In the genomic region with DNA sequence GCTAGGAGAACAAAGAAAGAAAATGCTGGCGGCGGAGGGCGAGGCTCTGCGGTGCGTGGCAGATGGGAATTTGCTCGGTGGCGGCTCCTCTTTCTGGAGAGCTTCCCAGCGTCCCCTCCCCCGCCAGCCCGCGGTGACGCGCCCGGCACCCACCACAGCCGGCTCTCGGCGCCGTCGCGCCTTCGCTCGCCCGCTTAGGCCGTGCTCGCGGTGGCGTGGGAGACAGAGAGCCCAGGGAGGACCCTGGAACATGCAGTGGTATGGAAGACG, we compare ENCODE assay signal across 8 cellular contexts. TPM values are rescaled to one million over a fixed set of nuclear protein-coding genes. Genes with fewer than 3 reads are reported as not detected.
A peak's percentile ranks its signal among the peaks of the same experiment; 100 is the strongest.
DNase-seq lines count a peak whose midpoint lies in the region; ATAC-seq and TF ChIP-seq lines count a peak whose summit lies in the region.

No MANE protein-coding gene starts in this region.

- peaks cover 5% of the 10 kb centered on the region for H3K23me2 ChIP-seq in H9 (ENCODE audit: insufficient read length, low read depth, low read length, poor library complexity, severe bottlenecking)

- TF ChIP-seq CTCF in H9 (conservative IDR thresholded peaks at IDR 0.05): no peak
- no peak for TF ChIP-seq CTCF in cardiac muscle cell (IDR thresholded peaks at IDR 0.05; ENCODE audit: low read depth, low read length)
- no peak for TF ChIP-seq CTCF in omental fat pad (IDR thresholded peaks at IDR 0.05)

- H4K20me1 ChIP-seq in H9 (ENCODE audit: control insufficient read depth, insufficient read depth, insufficient read length): no peaks in the 10 kb centered on the region

- H3K27me3 ChIP-seq in H9 (ENCODE audit: insufficient read depth, low read length): no peaks in the 10 kb centered on the region
- no peaks in the 10 kb centered on the region for H3K27me3 ChIP-seq in cardiac muscle cell
- H3K27me3 ChIP-seq in aorta (ENCODE audit: control insufficient read depth in 1 of 2, insufficient read depth in 2 of 2, low read length in 1 of 2): no peaks in the 10 kb centered on the region

- no peak overlapping the region for H3K4ac ChIP-seq in H9 (ENCODE audit: low read depth, low read length)

- no peak overlapping the region for H3K23ac ChIP-seq in H9 (ENCODE audit: insufficient read length, low read depth, low read length)

- H3K4me2 ChIP-seq in H9 (ENCODE audit: insufficient read depth, insufficient read length, low read length): peak overlapping the region; percentile 68

- H2BK5ac ChIP-seq in H9 (ENCODE audit: insufficient read length, low read length): no peak overlapping the region

- peaks cover 12 to 13% of the 10 kb centered on the region in 2 experiments for H3K4me1 Mint-ChIP-seq in H9
- H3K4me1 Mint-ChIP-seq in activated naive CD8-positive, alpha-beta T cell treated with anti-CD3 and anti-CD28 coated beads, Interleukin-2, amount 50 U/mL, for 24 hours: peaks cover 54% of the 10 kb centered on the region

- H3K27me3 Mint-ChIP-seq in H9 (ENCODE audit: low read depth): peaks cover 6% of the 10 kb centered on the region
- no peaks in the 10 kb centered on the region for H3K27me3 Mint-ChIP-seq in activated naive CD8-positive, alpha-beta T cell treated with anti-CD3 and anti-CD28 coated beads, Interleukin-2, amount 50 U/mL, for 24 hours

- no peaks in the 10 kb centered on the region for H3K9me3 ChIP-seq in H9 (ENCODE audit: control insufficient read depth, low read depth, low read length)
- H3K9me3 ChIP-seq in cardiac muscle cell (ENCODE audit: low read depth): no peaks in the 10 kb centered on the region
- no peaks in the 10 kb centered on the region for H3K9me3 ChIP-seq in aorta (ENCODE audit: control insufficient read depth, low read length)

- intact Hi-C loops in aorta (cut with DNase I): loop anchor here in 1 of 2 donors (10.0 kb wide), 1 partner anchor 353 kb away; a partner anchor contains a TSS

- H3K36me3 ChIP-seq in cardiac muscle cell: no peaks in the 10 kb centered on the region
- H3K36me3 ChIP-seq in aorta (ENCODE audit: control insufficient read depth in 1 of 2, insufficient read depth in 2 of 2, low read length in 1 of 2): no peaks in the 10 kb centered on the region

- H3K79me1 ChIP-seq in H9 (ENCODE audit: insufficient read depth, low read depth, low read length, poor library complexity, severe bottlenecking): no peaks in the 10 kb centered on the region

- no peak overlapping the region for H3T11ph ChIP-seq in H9 (ENCODE audit: low read length)

- no peak overlapping the region for H3K56ac ChIP-seq in H9 (ENCODE audit: insufficient read length, low read depth, low read length)

- no peak overlapping the region for H2AFZ ChIP-seq in H9 (ENCODE audit: low read length)

- H3K36me3 Mint-ChIP-seq in H9 (ENCODE audit: insufficient read depth in 1 of 3, low read depth in 3 of 3): no peaks in the 10 kb centered on the region; a peak in 1 of 7 replicates
- H3K36me3 Mint-ChIP-seq in activated naive CD8-positive, alpha-beta T cell treated with anti-CD3 and anti-CD28 coated beads, Interleukin-2, amount 50 U/mL, for 24 hours (ENCODE audit: low read depth): peaks cover 6% of the 10 kb centered on the region

- H3K27ac ChIP-seq in H9 (ENCODE audit: insufficient read length, low read depth, low read length) (no peak overlapping the region), cardiac muscle cell (peak overlapping the region; percentile 84), aorta (ENCODE audit: low read depth in 1 of 2, low read length in 2 of 2) (peak overlapping the region; percentile 88 to 89)

- DNase-seq in ELF-1 (ENCODE audit: low read depth, low spot score) (peak; percentile 67), H9 (no peak), NCI-H2171 (lab: John Stamatoyannopoulos, UW) (peak; percentile 44), cardiac muscle cell (ENCODE audit: low read depth in 1 of 2, low spot score in 1 of 2) (peak; percentile 68 to 78), omental fat pad (ENCODE audit: low spot score) (no peak), aorta (peak; percentile 68 to 89), cerebellar nuclear complex (lab: John Stamatoyannopoulos, UW) (no peak)
- peak; percentile 64 for DNase-seq in activated naive CD8-positive, alpha-beta T cell treated with anti-CD3 and anti-CD28 coated beads, Interleukin-2, amount 50 U/mL, for 24 hours

- H3K9ac ChIP-seq in H9 (ENCODE audit: extremely low read depth, insufficient read length, low read length): peak overlapping the region; percentile 15

- H3K14ac ChIP-seq in H9 (ENCODE audit: insufficient read depth, low read length): peak overlapping the region; percentile 67; the same call in 1 of the 2 replicates

- H3K9me3 Mint-ChIP-seq in H9: no peaks in the 10 kb centered on the region
- no peaks in the 10 kb centered on the region for H3K9me3 Mint-ChIP-seq in activated naive CD8-positive, alpha-beta T cell treated with anti-CD3 and anti-CD28 coated beads, Interleukin-2, amount 50 U/mL, for 24 hours

- H4K5ac ChIP-seq in H9 (ENCODE audit: insufficient read length, low read depth, low read length): no peak overlapping the region

- H3K4me3 ChIP-seq in cardiac muscle cell (peak overlapping the region; percentile 88), aorta (ENCODE audit: low read length in 2 of 2) (peak overlapping the region; percentile 89 to 96)

- H2BK120ac ChIP-seq in H9 (ENCODE audit: low read depth, low read length, poor library complexity, severe bottlenecking): no peak overlapping the region

- H3K27ac Mint-ChIP-seq in H9: peak overlapping the region; percentile 60 to 95 (median 75); a peak in 4 of 7 replicates
- H3K27ac Mint-ChIP-seq in activated naive CD8-positive, alpha-beta T cell treated with anti-CD3 and anti-CD28 coated beads, Interleukin-2, amount 50 U/mL, for 24 hours: peak overlapping the region; percentile 75

- H4K8ac ChIP-seq in H9 (replicated peaks; ENCODE audit: insufficient read length, low read depth, low read length): no peak overlapping the region

- ATAC-seq in activated naive CD8-positive, alpha-beta T cell treated with anti-CD3 and anti-CD28 coated beads, Interleukin-2, amount 50 U/mL, for 24 hours: peak; percentile 31
- ATAC-seq in omental fat pad (ENCODE audit: low FRiP score) (peak; percentile 74), aorta (ENCODE audit: low FRiP score) (peak; percentile 82)

- no peak overlapping the region for H2BK15ac ChIP-seq in H9 (ENCODE audit: low read depth, low read length)

- H2AK5ac ChIP-seq in H9 (ENCODE audit: insufficient read length, low read length): no peak overlapping the region

- no peak overlapping the region for H3K18ac ChIP-seq in H9 (ENCODE audit: insufficient read length, low read depth, low read length)

- no peak overlapping the region for H2BK12ac ChIP-seq in H9 (ENCODE audit: insufficient read length, low read depth, low read length)

- H4K91ac ChIP-seq in H9 (ENCODE audit: insufficient read length, low read depth, low read length): no peak overlapping the region

- no CpG with 5 or more reads among the region's 28 CpGs for WGBS in H9 (ENCODE audit: extremely low coverage, insufficient read length, low lambda C conversion rate)
- 0 to 1% methylated on average over 14 to 28 of the region's 28 CpGs for WGBS in aorta, 2 donors

- H3K79me2 ChIP-seq in H9 (ENCODE audit: insufficient read depth, low read length): no peaks in the 10 kb centered on the region; the same call in 1 of the 2 replicates

- H3K4me3 Mint-ChIP-seq in H9: peak overlapping the region; percentile 89 to 92
- peak overlapping the region; percentile 99 for H3K4me3 Mint-ChIP-seq in activated naive CD8-positive, alpha-beta T cell treated with anti-CD3 and anti-CD28 coated beads, Interleukin-2, amount 50 U/mL, for 24 hours

- H3K4me1 ChIP-seq in H9 (ENCODE audit: insufficient read depth, low read length) (no peaks in the 10 kb centered on the region), cardiac muscle cell (ENCODE audit: low read depth) (peaks cover 7% of the 10 kb centered on the region), aorta (ENCODE audit: control insufficient read depth in 1 of 2, insufficient read depth in 2 of 2, low read length in 2 of 2) (no peaks in the 10 kb centered on the region)

- no peak overlapping the region for H2BK20ac ChIP-seq in H9 (ENCODE audit: low read depth, low read length, poor library complexity, severe bottlenecking)

RNA-seq across cellular contexts. Expression of a gene that starts 0.6 kb away (rescaled TPM):
- total RNA-seq in H9 (2021): 8.9 and 9.7 TPM in 2 replicates
- total RNA-seq in cardiac muscle cell: 6.4 and 8.3 TPM in 2 replicates
- polyA plus RNA-seq in cardiac muscle cell: 9.9 and 11.6 TPM in 2 replicates
- 10 to 100 TPM; 22.0 to 45.8 (median 37.9) TPM for total RNA-seq in omental fat pad
- total RNA-seq in aorta: 10 to 100 TPM; 32.7 to 35.8 TPM
- 10 to 100 TPM; 18.2 to 20.1 TPM for polyA plus RNA-seq in aorta

Comparison
In these comparisons a context has a peak if more than half of its experiments do, and no peak if none do; other contexts are left out.
1. DNase-seq: peak in ELF-1 (single experiment), NCI-H2171 (single experiment), activated naive CD8-positive, alpha-beta T cell treated with anti-CD3 and anti-CD28 coated beads, Interleukin-2, amount 50 U/mL, for 24 hours (single experiment), cardiac muscle cell (2 of 2) and aorta (2 of 2); none in H9 (single experiment), omental fat pad (single experiment) and cerebellar nuclear complex (0 of 2).
2. ATAC-seq: peak in every context shown above with its lines; median percentile 82 in aorta; 74 in omental fat pad; 31 in activated naive CD8-positive, alpha-beta T cell treated with anti-CD3 and anti-CD28 coated beads, Interleukin-2, amount 50 U/mL, for 24 hours.